Comparison of ENCODE assay signal across 8 cellular contexts in genomic region chr16:89909777-89910716, GRCh38. TPM values are rescaled to one million over a fixed set of nuclear protein-coding genes. Genes with fewer than 3 reads are reported as not detected.
DNase-seq lines count a peak whose midpoint lies in the region; ATAC-seq lines count a peak whose summit lies in the region.

No MANE protein-coding gene starts in this region.

- intact Hi-C loops in left cardiac atrium (cut with DNase I) = no loop called here

- H3K27ac Mint-ChIP-seq in T-cell = no peak overlapping the region

- no peaks in the 10 kb centered on the region for H3K9me3 Mint-ChIP-seq in T-cell

- POLR2A ChIA-PET in T-cell (lab: Charles Lee) = interaction anchor here (0.6 to 0.8 kb wide), 2 partner anchors 46 to 204 kb away, joined by 3 read pairs; no protein-coding TSS in a partner anchor

- H3K4me3 Mint-ChIP-seq in T-cell = no peak overlapping the region

- peaks cover 0 to 10% (median 5%) of the 10 kb centered on the region in 3 donors for H3K4me1 Mint-ChIP-seq in T-cell

- H3K36me3 Mint-ChIP-seq in T-cell = peaks cover 28% of the 10 kb centered on the region

- no peaks in the 10 kb centered on the region for H3K27me3 Mint-ChIP-seq in T-cell

- peak; percentile 74 to 80 (median 77) for ATAC-seq in T-cell (replicated peaks in 1 of 4)
- ATAC-seq in left cardiac atrium = peak; percentile 77 to 78
- ATAC-seq in HG02981 (IDR thresholded peaks at IDR 0.05; ENCODE audit: unreplicated experiment) = no peak
- ATAC-seq in GM21786 (IDR thresholded peaks at IDR 0.05; ENCODE audit: unreplicated experiment) = no peak

- peak; percentile 73 for DNase-seq in Daoy (ENCODE audit: low read depth)
- peak; percentile 62 for DNase-seq in KBM-7
- peak; percentile 22 to 76 (median 58) for DNase-seq in T-cell
- peak in 51 of 56 donors; percentile 20 to 90 (median 63) for DNase-seq in amygdala (lab: John Stamatoyannopoulos, UW)
- peak; percentile 87 for DNase-seq in left cardiac atrium
- peak; percentile 71 for DNase-seq in putamen (ENCODE audit: low spot score)

- in situ Hi-C loops in KBM-7 (cut with MboI; ENCODE audit: low pct_unique_long_range_greater_than_20kb, low sequenced_read_pairs) = no loop called here

- CTCF ChIA-PET in T-cell (lab: Charles Lee) = interaction anchor here (0.6 to 1.1 kb wide), 8 partner anchors 46 to 494 kb away, joined by 3 to 6 read pairs (median 5); no protein-coding TSS in a partner anchor

RNA-seq across cellular contexts. Expression of gene MC1R, which starts 8.6 kb away (rescaled TPM):
- 0.95 and 1.9 TPM in 2 replicates for total RNA-seq in Daoy (2014; rRNA removed; shearing (Covaris generic))
- total RNA-seq in T-cell (10 to 100 TPM; 11.7 to 13.7 (median 12.9) TPM), left cardiac atrium (1 to 10 TPM; 1.9 to 2.3 TPM)

RNA-seq across cellular contexts. Expression of gene TUBB3, which starts 13.1 kb away (rescaled TPM):
- total RNA-seq in Daoy (2014; rRNA removed; shearing (Covaris generic)) = 135 and 149 TPM in 2 replicates
- total RNA-seq in T-cell (1 to 10 TPM in 1 of 5 donors, under 1 TPM in 4; 0.58 to 1.8 (median 0.93) TPM), left cardiac atrium (1 to 10 TPM; 3.9 to 8.8 TPM)

RNA-seq across cellular contexts. Expression of gene TCF25, which starts 36.7 kb away (rescaled TPM):
- 59.8 and 63.6 TPM in 2 replicates for total RNA-seq in Daoy (2014; rRNA removed; shearing (Covaris generic))
- 100 to 1,000 TPM; 289 to 400 (median 322) TPM for total RNA-seq in T-cell
- total RNA-seq in left cardiac atrium = 100 to 1,000 TPM in 1 of 2 donors, 10 to 100 TPM in 1; 85.7 to 131 TPM

RNA-seq across cellular contexts. Expression of gene DEF8, which starts 38.5 kb away (rescaled TPM):
- total RNA-seq in Daoy (2014; rRNA removed; shearing (Covaris generic)) = 81.3 and 111 TPM in 2 replicates
- total RNA-seq in T-cell (10 to 100 TPM; 26.4 to 54.1 (median 49.2) TPM), left cardiac atrium (10 to 100 TPM; 46.3 to 50.5 TPM)

Comparison
In these comparisons a context has a peak if more than half of its experiments do, and no peak if none do; other contexts are left out.
1. ATAC-seq: peak in T-cell (4 of 4) and left cardiac atrium (2 of 2); none in HG02981 (single experiment) and GM21786 (single experiment).
2. RNA of gene TUBB3, which starts 13.1 kb away (total RNA-seq): 135 to 149 TPM in Daoy; 3.9 to 8.8 TPM in left cardiac atrium and 0.58 to 1.8 TPM in T-cell; every median in the first group is over 10 times any median in the second.
3. Peak in every context shown above with its lines, with median percentiles within 50 percentile points of each other: DNase-seq.